In genomic region chr16:8676737-8677375, GRCh38 we compare ENCODE assay signal across 30 cellular contexts. TPM values are rescaled to one million over a fixed set of nuclear protein-coding genes. Genes with fewer than 3 reads are reported as not detected.
DNase-seq lines count a peak whose midpoint lies in the region; ATAC-seq, FAIRE-seq and TF ChIP-seq lines count a peak whose summit lies in the region.
"Had no signal": no experiment of that assay in that cellular context is flagged by ENCODE, and none has a peak within 500 bp of the region (broad histone marks: within the 10 kb centered on the region; RNA-seq: fewer than 3 reads in every experiment).

No MANE protein-coding gene starts in this region.

- H3K27me3 Mint-ChIP-seq in astrocyte (ENCODE audit: low read depth, unreplicated experiment), result peaks cover 2% of the 10 kb centered on the region
- H3K27me3 Mint-ChIP-seq: activated CD4-positive, alpha-beta memory T cell treated with anti-CD3 and anti-CD28 coated beads, Interleukin-2, amount 10 ng/mL, durations not matched to agents 7 days and 5 days; activated naive CD8-positive, alpha-beta T cell; B cell had no signal

- DNase-seq in HCT116 (ENCODE audit: low read depth, low spot score) (no peak), astrocyte (ENCODE audit: low read depth) (no peak), H7 (no peak)
- DNase-seq: ACHN; activated CD4-positive, alpha-beta memory T cell treated with anti-CD3 and anti-CD28 coated beads, Interleukin-2, amount 10 ng/mL, durations not matched to agents 7 days and 5 days; activated T-cell treated with anti-CD3 and anti-CD28 coated beads for 4 hours; DND-41; effector CD8-positive, alpha-beta T cell; left lung; mesenchymal stem cell; MM.1S; NCI-H1105 treated with DMSO at 0.1 percent for 48 hours; NCI-H187 treated with DMSO at 0.1 percent for 48 hours; NCI-H526; NK-92 treated with Interleukin-12 subunit alpha and Interleukin-12 subunit beta, amount 100 ng/mL, for 24 hours; SHP77; sigmoid colon; stimulated activated CD4-positive, alpha-beta T cell treated with anti-CD3 and anti-CD28 coated beads, Interleukin-4, amount 100 ng/mL, for 24 hours; transverse colon had no signal

- peaks cover 0 to 7% (median 0%) of the 10 kb centered on the region in 11 experiments; a peak in 3 of 22 replicates for H3K36me3 ChIP-seq in BLaER1 treated with 17β-estradiol and CSF1 and Interleukin-3, amounts not matched to agents 10 nM and 100 nM
- no peaks in the 10 kb centered on the region for H3K36me3 ChIP-seq in HCT116 (ENCODE audit: control insufficient read depth in 1 of 2, insufficient read depth in 2 of 2, low read length in 2 of 2)
- no peaks in the 10 kb centered on the region for H3K36me3 ChIP-seq in astrocyte (ENCODE audit: insufficient read depth, low read length)
- H3K36me3 ChIP-seq in neural cell (ENCODE audit: insufficient read depth, low read length), result no peaks in the 10 kb centered on the region
- no peaks in the 10 kb centered on the region for H3K36me3 ChIP-seq in H7 (replicated peaks; ENCODE audit: control insufficient read depth, insufficient read depth, low read length)
- H3K36me3 ChIP-seq: left lung, prostate gland, sigmoid colon, transverse colon had no signal

- peaks cover 0 to 29% (median 8%) of the 10 kb centered on the region in 11 experiments; a peak in 8 of 22 replicates for H4K20me1 ChIP-seq in BLaER1 treated with 17β-estradiol and CSF1 and Interleukin-3, amounts not matched to agents 10 nM and 100 nM
- H4K20me1 ChIP-seq in HCT116 (ENCODE audit: insufficient read depth), result no peaks in the 10 kb centered on the region
- H4K20me1 ChIP-seq in astrocyte (ENCODE audit: insufficient read depth, low read length), result peaks cover 12% of the 10 kb centered on the region
- no peaks in the 10 kb centered on the region for H4K20me1 ChIP-seq in neural cell (ENCODE audit: insufficient read depth)

- CTCF ChIA-PET in HCT116 (lab: Charles Lee), result no interaction called here

- intact Hi-C loops in HCT116 (cut with micrococcal nuclease), result no loop called here

- FAIRE-seq in astrocyte (lab: Jason Lieb, UNC), result no peak
- FAIRE-seq: islet of Langerhans had no signal

- no peak overlapping the region for H3K27ac ChIP-seq in BLaER1 treated with 17β-estradiol and CSF1 and Interleukin-3, amounts not matched to agents 10 nM and 100 nM
- no peak overlapping the region for H3K27ac ChIP-seq in HCT116 (ENCODE audit: low read depth, low read length)
- no peak overlapping the region for H3K27ac ChIP-seq in astrocyte (ENCODE audit: low read depth, low read length)
- H3K27ac ChIP-seq in neural cell (ENCODE audit: low read length), result no peak overlapping the region
- H3K27ac ChIP-seq: coronary artery, KMS-11, left lung, prostate gland, sigmoid colon, transverse colon had no signal

- POLR2A ChIA-PET in HCT116 (lab: Charles Lee), result no interaction called here

- H3K36me3 Mint-ChIP-seq in astrocyte (ENCODE audit: low read depth, unreplicated experiment), result peaks cover 4% of the 10 kb centered on the region

- no TSS peak for BruUV-seq in HCT116 (replicated peaks; lab: Mats Ljungman, UMichigan)

- RAD21 ChIA-PET in HCT116 (lab: Charles Lee; ENCODE audit: low non-redundant PET in 1 of 2, low total read pairs in 2 of 2, uncharacterized antibody in 2 of 2, unreplicated experiment in 2 of 2), result no interaction called here

- no peak for TF ChIP-seq POLR2A in HCT116 (IDR thresholded peaks at IDR 0.05; ENCODE audit: borderline replicate concordance, extremely low read depth, insufficient read depth, insufficient read length)

- no peak overlapping the region for H3K4me3 ChIP-seq in BLaER1 treated with 17β-estradiol and CSF1 and Interleukin-3, amounts not matched to agents 10 nM and 100 nM
- H3K4me3 ChIP-seq in HCT116 (replicated peaks in 1 of 2; ENCODE audit: low read depth in 1 of 2, low read length in 2 of 2), result no peak overlapping the region
- no peak overlapping the region for H3K4me3 ChIP-seq in astrocyte (ENCODE audit: insufficient read depth, low read depth, low read length)
- peak overlapping the region; percentile 76 for H3K4me3 ChIP-seq in neural cell (ENCODE audit: low read length)
- no peak overlapping the region for H3K4me3 ChIP-seq in H7 (ENCODE audit: insufficient read depth, low read depth, low read length)
- H3K4me3 ChIP-seq: coronary artery, left lung, prostate gland, sigmoid colon, transverse colon had no signal

- peaks cover 0 to 10% (median 6%) of the 10 kb centered on the region in 11 experiments; a peak in 15 of 22 replicates for H3K9me3 ChIP-seq in BLaER1 treated with 17β-estradiol and CSF1 and Interleukin-3, amounts not matched to agents 10 nM and 100 nM (replicated peaks in 1 of 11)
- H3K9me3 ChIP-seq in HCT116 (ENCODE audit: control insufficient read depth in 1 of 2, insufficient read depth in 1 of 2, low read depth in 1 of 2, low read length in 2 of 2) (no peaks in the 10 kb centered on the region; a peak in 1 of 4 replicates), astrocyte (ENCODE audit: insufficient read depth, low read depth, low read length) (no peaks in the 10 kb centered on the region), neural cell (ENCODE audit: low read length) (no peaks in the 10 kb centered on the region)
- H3K9me3 ChIP-seq: left lung, prostate gland, sigmoid colon, transverse colon had no signal

- H3K4me1 Mint-ChIP-seq in astrocyte (ENCODE audit: low read depth, unreplicated experiment), result peaks cover 28% of the 10 kb centered on the region

- peak overlapping the region in 10 of 11 experiments; percentile 1 to 99 (median 70); a peak in 18 of 22 replicates for H3K4me2 ChIP-seq in BLaER1 treated with 17β-estradiol and CSF1 and Interleukin-3, amounts not matched to agents 10 nM and 100 nM
- 0 out of 2 replicates have a peak overlapping the region, but pooled peaks have one; percentile 19 for H3K4me2 ChIP-seq in HCT116 (ENCODE audit: low read length)
- H3K4me2 ChIP-seq in astrocyte (ENCODE audit: low read length), result peak overlapping the region; percentile 54
- H3K4me2 ChIP-seq in neural cell (ENCODE audit: low read length), result no peak overlapping the region
- H3K4me2 ChIP-seq: KMS-11 had no signal

- H3K9ac ChIP-seq in BLaER1 treated with 17β-estradiol and CSF1 and Interleukin-3, amounts not matched to agents 10 nM and 100 nM, result no peak overlapping the region; a peak in 1 of 22 replicates
- H3K9ac ChIP-seq in HCT116 (ENCODE audit: low read length) (no peak overlapping the region), astrocyte (ENCODE audit: low read length) (no peak overlapping the region), neural cell (ENCODE audit: low read length) (no peak overlapping the region)
- H3K9ac ChIP-seq: KMS-11 had no signal

- TF ChIP-seq EP300 in neural cell (conservative IDR thresholded peaks at IDR 0.05; ENCODE audit: poor library complexity, severe bottlenecking), result no peak

- no peak overlapping the region for H3K4me3 Mint-ChIP-seq in astrocyte (ENCODE audit: unreplicated experiment)
- H3K4me3 Mint-ChIP-seq: activated CD4-positive, alpha-beta memory T cell treated with anti-CD3 and anti-CD28 coated beads, Interleukin-2, amount 10 ng/mL, durations not matched to agents 7 days and 5 days had no signal

- peaks cover 5% of the 10 kb centered on the region for H3K9me3 Mint-ChIP-seq in astrocyte (ENCODE audit: unreplicated experiment)

- H2AFZ ChIP-seq in HCT116 (ENCODE audit: low read depth, low read length, poor library complexity, severe bottlenecking), result no peak overlapping the region
- no peak overlapping the region for H2AFZ ChIP-seq in astrocyte (ENCODE audit: low read depth, low read length)
- H2AFZ ChIP-seq in neural cell (ENCODE audit: low read depth, low read length), result no peak overlapping the region

- no peaks in the 10 kb centered on the region for H3K79me2 ChIP-seq in HCT116 (ENCODE audit: insufficient read depth, low read length)
- H3K79me2 ChIP-seq in astrocyte (ENCODE audit: insufficient read depth, low read length), result no peaks in the 10 kb centered on the region
- peaks cover 21% of the 10 kb centered on the region for H3K79me2 ChIP-seq in neural cell (replicated peaks; ENCODE audit: insufficient read depth, low read length)

- TF ChIP-seq RAD21 in HCT116 (IDR thresholded peaks at IDR 0.05; ENCODE audit: low read depth) (no peak), neural cell (conservative IDR thresholded peaks at IDR 0.05) (no peak)

- H3K9me2 ChIP-seq in HCT116 (ENCODE audit: insufficient read depth), result no peaks in the 10 kb centered on the region
- no peaks in the 10 kb centered on the region for H3K9me2 ChIP-seq in neural cell (ENCODE audit: insufficient read depth, low read length)

- no peak for TF ChIP-seq CTCF in HCT116 (IDR thresholded peaks at IDR 0.05 in 2 of 3, conservative IDR thresholded peaks at IDR 0.05 in 1 of 3; ENCODE audit: borderline replicate concordance in 1 of 3, insufficient read depth in 1 of 3, low read depth in 2 of 3, low read length in 2 of 3)
- TF ChIP-seq CTCF in astrocyte (IDR thresholded peaks at IDR 0.05; ENCODE audit: insufficient read depth, low read depth, low read length), result no peak
- TF ChIP-seq CTCF in neural cell (IDR thresholded peaks at IDR 0.05; ENCODE audit: poor library complexity, severe bottlenecking), result no peak

- peaks cover 11 to 47% (median 38%) of the 10 kb centered on the region in 10 experiments for H3K4me1 ChIP-seq in BLaER1 treated with 17β-estradiol and CSF1 and Interleukin-3, amounts not matched to agents 10 nM and 100 nM
- H3K4me1 ChIP-seq in HCT116 (ENCODE audit: control insufficient read depth in 1 of 2, insufficient read depth in 2 of 2, low read length in 2 of 2) (peaks cover 8 to 43% of the 10 kb centered on the region in 2 experiments; a peak in 3 of 4 replicates), astrocyte (ENCODE audit: insufficient read depth, low read length) (peaks cover 33% of the 10 kb centered on the region)
- H3K4me1 ChIP-seq: prostate gland had no signal

- no peaks in the 10 kb centered on the region for H3F3A ChIP-seq in neural cell (ENCODE audit: insufficient read depth, low read length, poor library complexity, severe bottlenecking)

- H3K27me3 ChIP-seq in BLaER1 treated with 17β-estradiol and CSF1 and Interleukin-3, amounts not matched to agents 10 nM and 100 nM, result no peaks in the 10 kb centered on the region
- H3K27me3 ChIP-seq in HCT116 (ENCODE audit: insufficient read depth, low read length) (no peaks in the 10 kb centered on the region), astrocyte (ENCODE audit: insufficient read depth, low read length) (no peaks in the 10 kb centered on the region), neural cell (ENCODE audit: insufficient read depth, low read depth, low read length) (no peaks in the 10 kb centered on the region), H7 (ENCODE audit: control insufficient read depth, insufficient read depth, low read length) (peaks cover 20% of the 10 kb centered on the region)
- H3K27me3 ChIP-seq: left lung, sigmoid colon, transverse colon had no signal

- peak overlapping the region; percentile 35 for H3K27ac Mint-ChIP-seq in astrocyte (ENCODE audit: unreplicated experiment)
- H3K27ac Mint-ChIP-seq: activated CD4-positive, alpha-beta memory T cell treated with anti-CD3 and anti-CD28 coated beads, Interleukin-2, amount 10 ng/mL, durations not matched to agents 7 days and 5 days; activated naive CD8-positive, alpha-beta T cell; B cell had no signal

- ATAC-seq in HCT116 (no peak), GM21367 (IDR thresholded peaks at IDR 0.05; ENCODE audit: unreplicated experiment) (no peak), HG02885 (IDR thresholded peaks at IDR 0.05; ENCODE audit: poor library complexity, unreplicated experiment) (no peak), HG03571 (IDR thresholded peaks at IDR 0.05; ENCODE audit: unreplicated experiment) (no peak)
- ATAC-seq: left lung had no signal

RNA-seq across cellular contexts. Expression of gene ABAT, which starts 2.4 kb away (rescaled TPM):
- 4.7 TPM for total RNA-seq in HCT116 (2021; ENCODE audit: unreplicated experiment)
- polyA plus RNA-seq in HCT116 (2012), result 1.5 and 2.1 TPM in 2 replicates
- total RNA-seq in astrocyte, result 22.8 and 23.3 TPM in 2 replicates
- polyA plus RNA-seq in neural cell, result 125 and 132 TPM in 2 replicates
- polyA minus RNA-seq in neural cell, result 187 and 206 TPM in 2 replicates
- 1.8 and 3.1 TPM in 2 replicates for total RNA-seq in H7 (2014; rRNA removed; shearing (Covaris generic))

RNA-seq across cellular contexts. Expression of gene METTL22, which starts 55.4 kb away (rescaled TPM):
- total RNA-seq in HCT116 (2021; ENCODE audit: unreplicated experiment) (33.3 TPM), astrocyte (33.0 and 37.7 TPM in 2 replicates)
- 24.9 and 27.6 TPM in 2 replicates for polyA plus RNA-seq in HCT116 (2012)
- 51.3 and 64.5 TPM in 2 replicates for polyA plus RNA-seq in neural cell
- polyA minus RNA-seq in neural cell, result 35.1 and 41.0 TPM in 2 replicates
- total RNA-seq in H7 (2014; rRNA removed; shearing (Covaris generic)), result 43.7 and 53.6 TPM in 2 replicates
